Comparison of ENCODE assay signal across 1 cellular context in the genomic region with DNA sequence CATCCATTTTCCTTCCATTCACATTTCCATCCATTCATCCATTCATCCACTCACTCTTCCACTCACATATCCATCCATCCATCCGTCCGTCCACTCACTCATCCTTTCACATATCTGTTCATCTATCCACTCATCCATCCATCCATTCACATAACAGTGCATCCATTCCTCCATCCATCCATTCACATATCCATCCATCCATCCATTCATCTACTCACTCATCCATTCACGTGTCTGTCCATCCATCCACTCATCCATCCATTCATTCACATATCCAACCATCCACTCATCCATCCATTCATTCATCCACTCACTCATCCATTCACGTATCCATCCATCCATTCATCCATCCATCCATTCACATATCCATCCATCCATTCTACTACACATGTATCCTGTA.
TF ChIP-seq lines count a peak whose summit lies in the region.

No MANE protein-coding gene starts in this region.

TF ChIP-seq in HEK293, 187 proteins besides CTCF, POLR2A, EP300 and RAD21 (continued from another document):
- 0 out of 2 replicates have a peak, but pooled peaks have one; percentile 26 for TF ChIP-seq ZNF248 (tag by site-specific recombination; IDR thresholded peaks at IDR 0.05)
